Comparison of ENCODE assay signal across 12 cellular contexts in the genomic region with DNA sequence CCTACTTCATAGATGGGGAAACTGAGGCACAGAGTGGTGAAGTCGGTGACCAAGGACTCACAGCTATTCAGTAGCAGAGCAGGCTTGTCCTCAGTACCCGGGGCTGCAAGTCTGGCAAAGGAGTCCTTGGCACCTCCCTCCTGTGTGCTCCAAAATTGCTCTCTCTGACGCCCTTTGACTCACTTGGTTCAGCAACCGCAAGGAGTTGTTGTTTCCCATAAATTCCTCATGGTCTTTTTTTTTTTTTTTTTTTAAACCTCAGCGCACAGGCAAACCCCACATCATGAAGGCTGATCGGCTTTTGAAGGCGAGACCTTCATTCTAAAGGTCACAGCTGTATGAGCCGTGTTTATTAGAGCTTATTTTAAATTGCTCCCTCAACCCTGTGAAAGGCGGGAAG.
DNase-seq lines count a peak whose midpoint lies in the region; ATAC-seq, FAIRE-seq and TF ChIP-seq lines count a peak whose summit lies in the region.
"Had no signal": no experiment of that assay in that cellular context is flagged by ENCODE, and none has a peak within 500 bp of the region (broad histone marks: within the 10 kb centered on the region; RNA-seq: fewer than 3 reads in every experiment).

No MANE protein-coding gene starts in this region.

- H3K9me3 ChIP-seq in astrocyte (ENCODE audit: insufficient read depth, low read depth, low read length) (no peaks in the 10 kb centered on the region), thyroid gland (no peaks in the 10 kb centered on the region)

- H3K36me3 ChIP-seq in astrocyte (ENCODE audit: insufficient read depth, low read length) (no peaks in the 10 kb centered on the region), thyroid gland (no peaks in the 10 kb centered on the region)

- ATAC-seq in HG02759 (IDR thresholded peaks at IDR 0.05; ENCODE audit: unreplicated experiment) (no peak), left ventricle myocardium superior (no peak), GM19397 (IDR thresholded peaks at IDR 0.05; ENCODE audit: unreplicated experiment) (no peak)

- peaks cover 8% of the 10 kb centered on the region for H3K4me1 Mint-ChIP-seq in astrocyte (ENCODE audit: low read depth, unreplicated experiment)

- H3K4me3 ChIP-seq in astrocyte (ENCODE audit: insufficient read depth, low read depth, low read length) (no peak overlapping the region), thyroid gland (replicated peaks in 1 of 3) (no peak overlapping the region)

- H2AFZ ChIP-seq in astrocyte (ENCODE audit: low read depth, low read length), result no peak overlapping the region

- no peaks in the 10 kb centered on the region for H3K27me3 ChIP-seq in astrocyte (ENCODE audit: insufficient read depth, low read length)
- H3K27me3 ChIP-seq in thyroid gland, result no peaks in the 10 kb centered on the region

- 49 to 50% methylated on average over 9 of the region's 9 CpGs for WGBS in thyroid gland, 2 donors

- peaks cover 24% of the 10 kb centered on the region for H3K27me3 Mint-ChIP-seq in astrocyte (ENCODE audit: low read depth, unreplicated experiment)

- peak in 1 of 2 donors; percentile 40 for TF ChIP-seq POLR2A in thyroid gland (IDR thresholded peaks at IDR 0.05)

- no peak for TF ChIP-seq CTCF in astrocyte (IDR thresholded peaks at IDR 0.05; ENCODE audit: insufficient read depth, low read depth, low read length)
- peak in 1 of 6 experiments; percentile 9 for TF ChIP-seq CTCF in thyroid gland (IDR thresholded peaks at IDR 0.05)

- no peak for FAIRE-seq in astrocyte (lab: Jason Lieb, UNC)

- H3K27ac ChIP-seq in astrocyte (ENCODE audit: low read depth, low read length) (no peak overlapping the region), thyroid gland (peak overlapping the region; percentile 47 to 87 (median 87))

- no peaks in the 10 kb centered on the region for H3K9me3 Mint-ChIP-seq in astrocyte (ENCODE audit: unreplicated experiment)
- H3K9me3 Mint-ChIP-seq: stimulated activated naive CD8-positive, alpha-beta T cell treated with anti-CD3 and anti-CD28 coated beads, Interleukin-15, Interleukin-2, amounts not matched to agents 100 ng/mL and 50 ng/mL, for 24 hours had no signal

- H3K27ac Mint-ChIP-seq in astrocyte (ENCODE audit: unreplicated experiment), result no peak overlapping the region
- H3K27ac Mint-ChIP-seq: activated CD4-positive, alpha-beta T cell treated with anti-CD3 and anti-CD28 coated beads, Interleukin-2, amount 10 ng/mL, durations not matched to agents 24 days and 14 days; stimulated activated naive CD8-positive, alpha-beta T cell treated with anti-CD3 and anti-CD28 coated beads, Interleukin-15, Interleukin-2, amounts not matched to agents 100 ng/mL and 50 ng/mL, for 24 hours had no signal

- H3K79me2 ChIP-seq in astrocyte (ENCODE audit: insufficient read depth, low read length), result no peaks in the 10 kb centered on the region

- no peaks in the 10 kb centered on the region for H3K36me3 Mint-ChIP-seq in astrocyte (ENCODE audit: low read depth, unreplicated experiment)

- no peak overlapping the region for H3K4me3 Mint-ChIP-seq in astrocyte (ENCODE audit: unreplicated experiment)
- H3K4me3 Mint-ChIP-seq: activated CD4-positive, alpha-beta T cell treated with anti-CD3 and anti-CD28 coated beads, Interleukin-2, amount 10 ng/mL, durations not matched to agents 24 days and 14 days; stimulated activated naive CD8-positive, alpha-beta T cell treated with anti-CD3 and anti-CD28 coated beads, Interleukin-15, Interleukin-2, amounts not matched to agents 100 ng/mL and 50 ng/mL, for 24 hours had no signal

- peaks cover 18% of the 10 kb centered on the region for H3K4me1 ChIP-seq in astrocyte (ENCODE audit: insufficient read depth, low read length)
- H3K4me1 ChIP-seq in thyroid gland, result peaks cover 35 to 65% of the 10 kb centered on the region in 2 donors

- no peaks in the 10 kb centered on the region for H4K20me1 ChIP-seq in astrocyte (ENCODE audit: insufficient read depth, low read length)

- H3K4me2 ChIP-seq in astrocyte (ENCODE audit: low read length), result peak overlapping the region; percentile 44

- intact Hi-C loops in thyroid gland (cut with DNase I), result no loop called here
- intact Hi-C loops in left ventricle myocardium superior (cut with micrococcal nuclease), result no loop called here

- no peak overlapping the region for H3K9ac ChIP-seq in astrocyte (ENCODE audit: low read length)

- DNase-seq in HS-27A (ENCODE audit: low read depth) (peak; percentile 67), astrocyte (ENCODE audit: low read depth) (peak; percentile 94), iris pigment epithelial cell (ENCODE audit: low read depth) (peak; percentile 93), thyroid gland (peak; percentile 68 to 69), left ventricle myocardium superior (no peak), NCI-H345 treated with DMSO at 0.1 percent for 48 hours (lab: John Stamatoyannopoulos, UW; ENCODE audit: unreplicated experiment) (no peak)
- DNase-seq: activated CD4-positive, alpha-beta T cell treated with anti-CD3 and anti-CD28 coated beads, Interleukin-2, amount 10 ng/mL, durations not matched to agents 24 days and 14 days; activated gamma-delta T cell; NCI-H226 had no signal

Comparison
In these comparisons a context has a peak if more than half of its experiments do, and no peak if none do; other contexts are left out.
1. DNase-seq: peak in HS-27A (single experiment), astrocyte (single experiment), iris pigment epithelial cell (single experiment) and thyroid gland (2 of 2); none in left ventricle myocardium superior (single experiment) and NCI-H345 treated with DMSO at 0.1 percent for 48 hours (single experiment).